ENCODE assay signal across 27 cellular contexts in genomic region chr21:31429500-31429899, GRCh38.
DNase-seq lines count a peak whose midpoint lies in the region; ATAC-seq and TF ChIP-seq lines count a peak whose summit lies in the region.
"Had no signal": no experiment of that assay in that cellular context is flagged by ENCODE, and none has a peak within 500 bp of the region (broad histone marks: within the 10 kb centered on the region; RNA-seq: fewer than 3 reads in every experiment).

No MANE protein-coding gene starts in this region.

- H3K9me3 ChIP-seq in adipocyte (ENCODE audit: control insufficient read depth, low read length) (no peaks in the 10 kb centered on the region), upper lobe of right lung (no peaks in the 10 kb centered on the region)

- peak; percentile 79 for ATAC-seq in left ventricle myocardium superior
- peak; percentile 28 for ATAC-seq in upper lobe of right lung
- no peak for ATAC-seq in GM18511 (IDR thresholded peaks at IDR 0.05; ENCODE audit: unreplicated experiment)
- ATAC-seq: CD8-positive, alpha-beta T cell; HepG2 had no signal

- H3K27ac ChIP-seq in upper lobe of right lung (no peak overlapping the region), caudate nucleus (ENCODE audit: low read depth, low read length) (no peak overlapping the region)
- H3K27ac ChIP-seq: HL-60, SK-N-MC had no signal

- H3K4me3 ChIP-seq in adipocyte (ENCODE audit: low read length) (peak overlapping the region; percentile 57), upper lobe of right lung (no peak overlapping the region)
- H3K4me3 ChIP-seq: SK-N-MC had no signal

- TF ChIP-seq CTCF in upper lobe of right lung (IDR thresholded peaks at IDR 0.05): no peak

- H3K4me1 ChIP-seq in adipocyte (ENCODE audit: control insufficient read depth, insufficient read depth, low read length) (peaks cover 4% of the 10 kb centered on the region), upper lobe of right lung (no peaks in the 10 kb centered on the region)

- DNase-seq in NCI-H82 (lab: John Stamatoyannopoulos, UW) (peak; percentile 9), NCI-H82 treated with DMSO at 0.1 percent for 48 hours (lab: John Stamatoyannopoulos, UW; ENCODE audit: unreplicated experiment) (no peak), adipocyte (ENCODE audit: low read depth) (no peak), left ventricle myocardium superior (peak; percentile 38), upper lobe of right lung (no peak), caudate nucleus (lab: John Stamatoyannopoulos, UW) (no peak), GDM1 (lab: John Stamatoyannopoulos, UW) (no peak)
- DNase-seq: 8988T; C1 segment of cervical spinal cord; Calu3; CD8-positive, alpha-beta T cell; DMS53; GF-D8; HFFc6; KBM-7; MM.1S; NCI-H1048; NCI-H1417 treated with DMSO at 0.1 percent for 48 hours; NCI-H187; NCI-H2227 treated with DMSO at 0.1 percent for 48 hours; NCI-H510A treated with DMSO at 0.1 percent for 48 hours; OCI-M1; SHP77 treated with DMSO at 0.1 percent for 48 hours had no signal

- H3K36me3 ChIP-seq in adipocyte (ENCODE audit: control insufficient read depth, insufficient read depth, low read length, severe bottlenecking): no peaks in the 10 kb centered on the region
- H3K36me3 ChIP-seq in upper lobe of right lung: no peaks in the 10 kb centered on the region

- peak overlapping the region; percentile 13 for H3K9ac ChIP-seq in adipocyte (ENCODE audit: low read length)

- intact Hi-C loops in left ventricle myocardium superior (cut with micrococcal nuclease): no loop called here
- intact Hi-C loops in upper lobe of right lung (cut with DNase I): no loop called here

- H3K27me3 ChIP-seq in adipocyte (replicated peaks; ENCODE audit: control insufficient read depth, insufficient read depth, low read length) (no peaks in the 10 kb centered on the region), upper lobe of right lung (no peaks in the 10 kb centered on the region)

Comparison
In these comparisons a context has a peak if more than half of its experiments do, and no peak if none do; other contexts are left out.
1. DNase-seq: peak in NCI-H82 (single experiment) and left ventricle myocardium superior (single experiment); none in NCI-H82 treated with DMSO at 0.1 percent for 48 hours (single experiment), adipocyte (single experiment), upper lobe of right lung (single experiment), caudate nucleus (0 of 61) and GDM1 (single experiment).